In the genomic region with DNA sequence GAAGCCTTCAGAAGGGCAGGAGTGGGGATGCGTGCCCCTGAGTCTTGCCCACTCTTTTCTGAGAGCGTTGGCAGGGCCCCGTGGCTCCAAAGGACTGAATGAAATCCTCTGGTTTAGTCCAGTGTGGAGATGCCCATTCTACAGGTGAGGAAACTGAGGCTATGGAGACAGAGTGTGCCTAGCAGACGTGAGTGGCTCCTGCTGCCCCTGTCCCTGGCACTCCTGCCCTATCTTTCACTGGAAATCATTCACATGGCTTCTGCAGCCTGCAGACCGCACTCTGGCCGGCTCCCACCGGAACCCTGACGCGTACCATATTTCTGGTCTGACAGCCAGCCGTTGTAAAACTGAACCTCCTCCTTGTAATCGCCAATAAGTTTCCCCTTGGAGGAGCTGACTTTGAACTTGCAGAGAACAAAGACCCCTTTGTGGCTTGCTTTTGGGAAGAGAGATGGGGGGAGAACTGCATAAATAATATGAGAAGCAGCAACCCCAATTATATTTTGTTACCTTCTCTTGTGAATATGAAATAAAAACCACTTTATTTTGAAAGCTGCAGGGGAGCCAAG, we compare ENCODE assay signal across 1 cellular context.
TF ChIP-seq lines count a peak whose summit lies in the region.

No MANE protein-coding gene starts in this region.

TF ChIP-seq in H1, 55 proteins besides CTCF, POLR2A, EP300 and RAD21:
- TF ChIP-seq HDAC2 (IDR thresholded peaks at IDR 0.05; ENCODE audit: borderline replicate concordance in 1 of 2, low read depth in 2 of 2, low read length in 2 of 2) (no peak), EGR1 (IDR thresholded peaks at IDR 0.05; ENCODE audit: borderline replicate concordance, low read depth, low read length) (no peak), RNF2 (IDR thresholded peaks at IDR 0.05; ENCODE audit: borderline replicate concordance, low read depth, low read length, missing control alignments, poor library complexity, severe bottlenecking) (no peak), CHD1 (IDR thresholded peaks at IDR 0.05; ENCODE audit: low read depth, low read length) (no peak), FOSL1 (IDR thresholded peaks at IDR 0.05; ENCODE audit: insufficient read depth, low read depth, low read length) (no peak), KDM5A (IDR thresholded peaks at IDR 0.05; ENCODE audit: low read length) (no peak), GABPA (IDR thresholded peaks at IDR 0.05; ENCODE audit: borderline replicate concordance, insufficient read depth, low read length) (no peak), SRF (IDR thresholded peaks at IDR 0.05; ENCODE audit: low read depth, low read length) (no peak), KDM1A (IDR thresholded peaks at IDR 0.05; ENCODE audit: borderline replicate concordance, low read length) (no peak), EZH2 (IDR thresholded peaks at IDR 0.05; ENCODE audit: low read depth, low read length, severe bottlenecking) (no peak), TEAD4 (IDR thresholded peaks at IDR 0.05; ENCODE audit: low read depth, low read length) (no peak), MAFK (IDR thresholded peaks at IDR 0.05; ENCODE audit: low read depth, low read length) (no peak), BCL11A (IDR thresholded peaks at IDR 0.05; ENCODE audit: low read depth in 2 of 2, low read length in 2 of 2) (no peak), HDAC6 (IDR thresholded peaks at IDR 0.05; ENCODE audit: low read depth, low read length) (no peak), NRF1 (IDR thresholded peaks at IDR 0.05; ENCODE audit: low read depth, low read length) (no peak), SUZ12 (IDR thresholded peaks at IDR 0.05; ENCODE audit: low read length) (no peak), ASH2L (IDR thresholded peaks at IDR 0.05; ENCODE audit: low read length) (no peak), CTBP2 (IDR thresholded peaks at IDR 0.05; ENCODE audit: borderline replicate concordance, insufficient read depth, insufficient read length, low read length) (no peak), SAP30 (IDR thresholded peaks at IDR 0.05; ENCODE audit: insufficient read depth, insufficient replicate concordance, low read length) (no peak), TAF1 (IDR thresholded peaks at IDR 0.05; ENCODE audit: low read depth, low read length) (no peak)
